In genomic region chr2:99672766-99673375, GRCh38 we compare ENCODE assay signal across 1 cellular context.
TF ChIP-seq lines count a peak whose summit lies in the region.

No MANE protein-coding gene starts in this region.

TF ChIP-seq in SK-N-SH, 30 proteins besides CTCF, POLR2A, EP300 and RAD21 (continued from another document):
- TF ChIP-seq ZBTB33 (IDR thresholded peaks at IDR 0.05; ENCODE audit: borderline replicate concordance, low read depth): no peak
- no peak for TF ChIP-seq IRF3 (IDR thresholded peaks at IDR 0.05; ENCODE audit: low read depth, low read length)
- no peak for TF ChIP-seq EZH2phosphoT487 (IDR thresholded peaks at IDR 0.05; ENCODE audit: borderline replicate concordance, low read depth)
- TF ChIP-seq MXI1 (IDR thresholded peaks at IDR 0.05; ENCODE audit: low read depth, low read length): no peak
- no peak for TF ChIP-seq TEAD4 (IDR thresholded peaks at IDR 0.05; ENCODE audit: borderline replicate concordance, insufficient read depth)
- TF ChIP-seq GABPA (IDR thresholded peaks at IDR 0.05; ENCODE audit: low read depth): no peak
